17 cellular contexts compared by ENCODE assay signal in the genomic region with DNA sequence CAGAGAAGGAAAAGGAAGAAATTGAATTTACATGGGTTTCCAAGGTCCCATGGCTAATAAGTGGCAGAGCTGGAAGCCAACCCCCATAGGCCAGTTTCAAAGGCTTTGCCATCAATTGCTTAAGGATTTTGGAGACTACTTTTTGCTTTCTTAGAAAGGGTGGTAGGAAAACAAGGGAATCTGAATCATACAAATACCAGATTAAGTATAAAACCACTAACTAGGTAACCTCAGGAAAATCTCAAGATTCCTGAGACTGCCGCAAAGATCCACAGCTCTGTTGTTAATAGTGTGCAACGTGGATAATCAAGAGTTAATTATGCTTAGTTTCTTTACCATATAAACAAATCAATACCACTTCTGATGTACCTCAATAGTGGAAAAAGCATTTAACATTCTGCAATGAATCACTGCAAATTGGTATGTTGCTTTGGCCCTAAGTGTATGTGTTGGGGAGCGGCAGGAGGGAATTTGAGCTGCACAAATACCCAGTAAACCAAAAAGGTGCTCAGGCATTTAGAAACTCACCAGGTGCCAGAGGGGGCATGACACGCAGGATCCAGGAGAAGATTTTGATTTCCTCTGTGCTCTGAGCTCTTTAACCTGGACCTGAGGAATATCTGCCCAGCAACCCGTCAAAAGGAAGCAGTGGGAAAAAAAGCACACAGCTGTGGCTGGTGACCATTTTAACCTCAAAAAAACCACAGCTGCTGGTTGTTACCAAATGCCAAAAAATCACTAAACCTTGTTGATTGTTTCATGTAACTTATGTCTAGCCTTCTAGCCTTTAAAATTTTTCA. TPM values are rescaled to one million over a fixed set of nuclear protein-coding genes. Genes with fewer than 3 reads are reported as not detected.
DNase-seq lines count a peak whose midpoint lies in the region; TF ChIP-seq lines count a peak whose summit lies in the region.
"Had no signal": no experiment of that assay in that cellular context is flagged by ENCODE, and none has a peak within 500 bp of the region (broad histone marks: within the 10 kb centered on the region; RNA-seq: fewer than 3 reads in every experiment).

No MANE protein-coding gene starts in this region.

- DNase-seq in A172 (ENCODE audit: low spot score): peak; percentile 64
- peak; percentile 58 for DNase-seq in HCEC 1CT
- DNase-seq in SK-N-SH: no peak
- DNase-seq in hepatic stellate cell (ENCODE audit: low spot score): peak; percentile 17
- DNase-seq in HAP-1 (ENCODE audit: low spot score in 2 of 2): no peak
- no peak for DNase-seq in tibial artery
- DNase-seq in activated CD4-positive, alpha-beta T cell treated with anti-CD3 and anti-CD28 coated beads for 4 hours: no peak
- DNase-seq in MM.1S: no peak
- DNase-seq: activated T-cell treated with anti-CD3 and anti-CD28 coated beads, Interleukin-2, amount 50 U/mL, for 4 hours; AML-193; NCI-H187; PC-3; stimulated activated naive B cell treated with anti-CD40 and anti-IgM and Interleukin-4, amounts not matched to agents 10 μg/mL and 1 μg/mL and 100 μg/mL, for 72 hours had no signal

- peak overlapping the region; percentile 82 to 84; a peak in 3 of 4 replicates for H3K27ac ChIP-seq in SK-N-SH (ENCODE audit: low read depth in 2 of 2, low read length in 1 of 2)
- H3K27ac ChIP-seq in tibial artery: no peak overlapping the region
- H3K27ac ChIP-seq in MM.1S (ENCODE audit: low read length): no peak overlapping the region
- H3K27ac ChIP-seq: VCaP had no signal

- H3K79me2 ChIP-seq in SK-N-SH (ENCODE audit: insufficient read depth) (peaks cover 26% of the 10 kb centered on the region), MM.1S (ENCODE audit: low read length) (no peaks in the 10 kb centered on the region)

- CTCF ChIA-PET in SK-N-SH (lab: Yijun Ruan, JAX): interaction anchor here (1.2 to 4.4 kb wide), 6 partner anchors 12 to 668 kb away, joined by 3 to 45 read pairs (median 15); no protein-coding TSS in a partner anchor

- H3K36me3 ChIP-seq in SK-N-SH (replicated peaks in 1 of 2; ENCODE audit: control insufficient read depth in 1 of 2, insufficient read depth in 2 of 2, low read length in 1 of 2) (no peaks in the 10 kb centered on the region), HAP-1 (replicated peaks) (no peaks in the 10 kb centered on the region), tibial artery (no peaks in the 10 kb centered on the region), MM.1S (replicated peaks; ENCODE audit: insufficient read depth, low read length) (no peaks in the 10 kb centered on the region)

- no peak for TF ChIP-seq CTCF in SK-N-SH (IDR thresholded peaks at IDR 0.05)
- no peak for TF ChIP-seq CTCF in tibial artery (IDR thresholded peaks at IDR 0.05)
- TF ChIP-seq CTCF in MM.1S (IDR thresholded peaks at IDR 0.05; ENCODE audit: low read length): no peak

- no peaks in the 10 kb centered on the region for H3K9me3 ChIP-seq in SK-N-SH
- no peaks in the 10 kb centered on the region for H3K9me3 ChIP-seq in HAP-1
- no peaks in the 10 kb centered on the region for H3K9me3 ChIP-seq in tibial artery
- H3K9me3 ChIP-seq in MM.1S (replicated peaks; ENCODE audit: insufficient read depth, low read length): no peaks in the 10 kb centered on the region

- H3K4me2 ChIP-seq in SK-N-SH: peak overlapping the region; percentile 18; the same call in 1 of the 2 replicates
- H3K4me2 ChIP-seq in MM.1S (ENCODE audit: low read depth, low read length): no peak overlapping the region

- intact Hi-C loops in tibial artery (cut with DNase I; ENCODE audit: low total_unique reads): no loop called here

- WGBS in SK-N-SH (ENCODE audit: low lambda C conversion rate): 29% methylated on average over 5 of the region's 5 CpGs

- peaks cover 0 to 26% of the 10 kb centered on the region in 2 experiments for H3K4me1 ChIP-seq in SK-N-SH (ENCODE audit: control insufficient read depth in 1 of 2, insufficient read depth in 2 of 2, low read depth in 1 of 2, low read length in 1 of 2)
- peaks cover 8% of the 10 kb centered on the region; the same call in 1 of the 2 replicates for H3K4me1 ChIP-seq in HAP-1
- peaks cover 0 to 14% (median 0%) of the 10 kb centered on the region in 4 donors for H3K4me1 ChIP-seq in tibial artery
- H3K4me1 ChIP-seq in MM.1S (ENCODE audit: low read length): no peaks in the 10 kb centered on the region

- H4K20me1 ChIP-seq in SK-N-SH (ENCODE audit: insufficient read depth): no peaks in the 10 kb centered on the region
- H4K20me1 ChIP-seq in MM.1S (ENCODE audit: insufficient read depth, low read length): no peaks in the 10 kb centered on the region

- H2AFZ ChIP-seq in SK-N-SH (ENCODE audit: low read depth) (no peak overlapping the region), MM.1S (ENCODE audit: low read length) (no peak overlapping the region)

- H3K4me3 ChIP-seq in SK-N-SH (ENCODE audit: low read depth in 2 of 2, low read length in 1 of 2) (no peak overlapping the region), HAP-1 (no peak overlapping the region), tibial artery (no peak overlapping the region), MM.1S (ENCODE audit: low read length) (no peak overlapping the region)

- in situ Hi-C loops in HAP-1 (cut with MboI; ENCODE audit: low sequenced_read_pairs): loop anchor here (10.0 kb wide), 1 partner anchor 391 kb away; no protein-coding TSS in a partner anchor

- peaks cover 38% of the 10 kb centered on the region for H3F3A ChIP-seq in SK-N-SH (replicated peaks; ENCODE audit: insufficient read depth)
- no peaks in the 10 kb centered on the region for H3F3A ChIP-seq in MM.1S (ENCODE audit: insufficient read depth, low read length)

- TF ChIP-seq RAD21 in SK-N-SH (IDR thresholded peaks at IDR 0.05; ENCODE audit: low read length): no peak

- POLR2A ChIA-PET in SK-N-SH (lab: Yijun Ruan, JAX): no interaction called here

- H3K9me2 ChIP-seq in SK-N-SH (no peaks in the 10 kb centered on the region; the same call in 1 of the 2 replicates), MM.1S (replicated peaks; ENCODE audit: insufficient read depth, low read length) (no peaks in the 10 kb centered on the region)

- TF ChIP-seq EP300 in SK-N-SH (IDR thresholded peaks at IDR 0.05; ENCODE audit: borderline replicate concordance in 1 of 2, low read depth in 1 of 2, low read length in 1 of 2): no peak

- no peak overlapping the region for H3K9ac ChIP-seq in SK-N-SH
- no peak overlapping the region for H3K9ac ChIP-seq in MM.1S (ENCODE audit: low read length)

- H3K27me3 ChIP-seq in SK-N-SH (ENCODE audit: insufficient read depth) (no peaks in the 10 kb centered on the region), HAP-1 (ENCODE audit: low read depth) (no peaks in the 10 kb centered on the region; the same call in 1 of the 2 replicates), tibial artery (no peaks in the 10 kb centered on the region), MM.1S (replicated peaks; ENCODE audit: insufficient read depth, low read length) (no peaks in the 10 kb centered on the region)

TF ChIP-seq in SK-N-SH, 30 proteins besides CTCF, POLR2A, EP300 and RAD21:
- TF ChIP-seq POLR2AphosphoS5 (IDR thresholded peaks at IDR 0.05; ENCODE audit: low read depth, low read length) (no peak), YY1 (IDR thresholded peaks at IDR 0.05; ENCODE audit: low read depth) (no peak), TCF12 (IDR thresholded peaks at IDR 0.05) (0 out of 2 replicates have a peak, but pooled peaks have one; percentile 4)

RNA-seq across cellular contexts. Expression of a gene that starts 22.0 kb away (rescaled TPM):
- total RNA-seq in A172 (2014; rRNA removed; shearing (Covaris generic)): 2.3 and 2.8 TPM in 2 replicates
- polyA plus RNA-seq in SK-N-SH (2012; rRNA removed): 1.2 and 3.5 TPM in 2 replicates
- 0.39 and 0.64 TPM in 2 replicates for polyA plus RNA-seq in SK-N-SH (2012; cell fraction: cytosol; rRNA removed)
- 7.0 and 16.3 TPM in 2 replicates for polyA plus RNA-seq in SK-N-SH (2012; cell fraction: nucleus; rRNA removed)
- total RNA-seq: cardiac septum, neural crest cell had no signal

RNA-seq across cellular contexts. Expression of a gene that starts 37.5 kb away (rescaled TPM):
- 506 and 549 TPM in 2 replicates for total RNA-seq in A172 (2014; rRNA removed; shearing (Covaris generic))
- 1.5 and 2.9 TPM in 2 replicates for polyA plus RNA-seq in SK-N-SH (2012; rRNA removed)
- polyA plus RNA-seq in SK-N-SH (2012; cell fraction: cytosol; rRNA removed): 3.5 and 4.6 TPM in 2 replicates
- polyA plus RNA-seq in SK-N-SH (2012; cell fraction: nucleus; rRNA removed): 1.1 and 3.5 TPM in 2 replicates
- total RNA-seq: activated T-cell treated with anti-CD3 and anti-CD28 coated beads, Interleukin-2, amount 50 U/mL, for 4 hours; neural crest cell; PC-3 had no signal
- polyA plus RNA-seq: keratinocyte had no signal

Comparison
In these comparisons a context has a peak if more than half of its experiments do, and no peak if none do; other contexts are left out.
1. DNase-seq: peak in A172 (single experiment), HCEC 1CT (single experiment) and hepatic stellate cell (single experiment); none in SK-N-SH (single experiment), HAP-1 (0 of 2), tibial artery (0 of 2), activated CD4-positive, alpha-beta T cell treated with anti-CD3 and anti-CD28 coated beads for 4 hours (0 of 2) and MM.1S (single experiment).
2. H3K27ac ChIP-seq: peak in SK-N-SH (2 of 2); none in tibial artery (0 of 2) and MM.1S (single experiment).